Comparison of ENCODE assay signal across 17 cellular contexts in the genomic region with DNA sequence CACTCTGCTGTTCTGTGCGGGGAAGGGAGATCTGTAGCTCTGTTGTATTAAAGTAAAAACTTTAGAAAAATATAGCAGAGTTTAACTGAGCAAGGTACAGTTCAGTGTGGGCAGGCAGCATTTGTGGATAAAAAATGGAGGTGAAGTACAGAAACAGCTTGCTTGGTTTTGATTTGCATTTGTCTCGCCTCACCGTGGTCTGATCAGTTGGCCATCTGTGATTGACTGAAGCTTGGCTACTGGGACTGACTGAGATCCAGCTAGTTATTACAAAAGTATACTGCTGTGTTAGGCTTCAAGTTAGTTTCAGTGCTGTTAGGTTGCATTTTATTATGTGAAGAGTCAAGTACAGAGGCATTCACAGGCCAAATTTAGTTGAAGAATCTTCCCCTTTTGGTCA.
"Had no signal": no experiment of that assay in that cellular context is flagged by ENCODE, and none has a peak within 500 bp of the region (broad histone marks: within the 10 kb centered on the region; RNA-seq: fewer than 3 reads in every experiment).

No MANE protein-coding gene starts in this region.

- H3K4me3 ChIP-seq: body of pancreas, lower lobe of right lung, prostate gland, skin epidermis, transverse colon, vagina had no signal

- H3K9me3 ChIP-seq: body of pancreas, lower lobe of right lung, prostate gland, transverse colon, vagina had no signal

- DNase-seq: activated CD4-positive, alpha-beta T cell treated with anti-CD3 and anti-CD28 coated beads for 4 hours; activated CD8-positive, alpha-beta T cell treated with anti-CD3 and anti-CD28 coated beads for 36 hours; activated gamma-delta T cell; activated T-cell treated with anti-CD3 and anti-CD28 coated beads, Interleukin-2, amount 50 U/mL, for 4 hours; amygdala; body of pancreas; left colon; lower lobe of right lung; right cardiac atrium; stimulated activated CD4-positive, alpha-beta T cell treated with anti-CD3 and anti-CD28 coated beads, Interleukin-15, amount 100 ng/mL, for 24 hours; stimulated activated CD4-positive, alpha-beta T cell treated with anti-CD3 and anti-CD28 coated beads, Interleukin-4, amount 100 ng/mL, for 1 hour; stimulated activated naive CD8-positive, alpha-beta T cell treated with anti-CD3 and anti-CD28 coated beads, Interleukin-15, Interleukin-2, amounts not matched to agents 100 U/mL and 50 U/mL, for 24 hours; transverse colon; WERI-Rb-1 had no signal

- H3K27me3 ChIP-seq: body of pancreas, transverse colon, vagina had no signal

- ATAC-seq: activated CD8-positive, alpha-beta T cell treated with anti-CD3 and anti-CD28 coated beads for 36 hours; activated T-cell treated with anti-CD3 and anti-CD28 coated beads, Interleukin-2, amount 50 U/mL, for 4 hours; body of pancreas; left colon; lower lobe of right lung; right cardiac atrium; stimulated activated naive CD8-positive, alpha-beta T cell treated with anti-CD3 and anti-CD28 coated beads, Interleukin-15, Interleukin-2, amounts not matched to agents 100 U/mL and 50 U/mL, for 24 hours had no signal

- H3K4me1 ChIP-seq: body of pancreas, lower lobe of right lung, prostate gland, transverse colon, vagina had no signal

- H3K27ac ChIP-seq: body of pancreas, lower lobe of right lung, prostate gland, skin epidermis, transverse colon, vagina, WERI-Rb-1 had no signal

- H3K36me3 ChIP-seq: lower lobe of right lung, prostate gland, transverse colon, vagina, WERI-Rb-1 had no signal
